ENCODE assay signal across 1 cellular context in genomic region chr3:116085456-116085855, GRCh38.
TF ChIP-seq lines count a peak whose summit lies in the region.

No MANE protein-coding gene starts in this region.

TF ChIP-seq in HepG2, 621 proteins besides CTCF, POLR2A, EP300 and RAD21 (continued from another document):
- TF ChIP-seq PITX1 (CRISPR knock-in tag; IDR thresholded peaks at IDR 0.05) (no peak), CENPT (CRISPR knock-in tag; IDR thresholded peaks at IDR 0.05; ENCODE audit: low read depth) (no peak), GATAD2A (CRISPR knock-in tag; IDR thresholded peaks at IDR 0.05) (no peak), HNRNPK (IDR thresholded peaks at IDR 0.05; ENCODE audit: low read depth, low read length, poor library complexity, severe bottlenecking) (no peak)
